In the genomic region with DNA sequence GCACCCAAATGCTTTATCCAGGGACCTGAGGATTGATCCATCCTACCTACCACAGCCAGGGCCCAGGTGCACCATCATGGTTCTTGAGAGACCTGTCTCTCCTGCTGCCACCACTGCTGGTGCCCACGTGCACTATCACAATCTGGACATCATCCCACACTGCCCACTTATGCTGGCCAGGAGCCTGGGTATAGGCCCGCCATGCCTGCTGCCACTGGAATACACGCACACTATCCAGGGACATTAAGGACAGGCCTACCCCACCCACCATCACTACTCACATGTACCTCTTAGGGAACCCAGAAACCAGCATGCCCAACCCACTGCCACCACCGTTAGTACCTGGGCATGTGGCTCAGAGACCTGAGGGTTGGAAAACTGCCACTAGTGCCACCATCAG, we compare ENCODE assay signal across 19 cellular contexts.
DNase-seq lines count a peak whose midpoint lies in the region; ATAC-seq and TF ChIP-seq lines count a peak whose summit lies in the region.
"Had no signal": no experiment of that assay in that cellular context is flagged by ENCODE, and none has a peak within 500 bp of the region (broad histone marks: within the 10 kb centered on the region; RNA-seq: fewer than 3 reads in every experiment).

No MANE protein-coding gene starts in this region.

- H3K27ac ChIP-seq in spleen, result no peak overlapping the region
- H3K27ac ChIP-seq: 22Rv1; BLaER1 treated with 17β-estradiol and CSF1 and Interleukin-3, amounts not matched to agents 10 nM and 100 nM had no signal

- no peaks in the 10 kb centered on the region for H3K27me3 Mint-ChIP-seq in activated CD8-positive, alpha-beta T cell treated with anti-CD3 and anti-CD28 coated beads for 36 hours
- H3K27me3 Mint-ChIP-seq in activated CD8-positive, alpha-beta T cell treated with anti-CD3 and anti-CD28 coated beads, Interleukin-2, amount 10 ng/mL, durations not matched to agents 7 days and 5 days (ENCODE audit: low read depth), result no peaks in the 10 kb centered on the region
- no peaks in the 10 kb centered on the region for H3K27me3 Mint-ChIP-seq in naive thymus-derived CD8-positive, alpha-beta T cell
- H3K27me3 Mint-ChIP-seq: CD4-positive, alpha-beta T cell had no signal

- POLR2A ChIA-PET in activated CD8-positive, alpha-beta T cell treated with anti-CD3 and anti-CD28 coated beads for 36 hours (lab: Charles Lee), result no interaction called here
- POLR2A ChIA-PET in activated CD8-positive, alpha-beta T cell treated with anti-CD3 and anti-CD28 coated beads, Interleukin-2, amount 10 ng/mL, durations not matched to agents 7 days and 5 days (lab: Charles Lee), result no interaction called here
- POLR2A ChIA-PET in naive thymus-derived CD8-positive, alpha-beta T cell (lab: Charles Lee), result no interaction called here

- no peak for DNase-seq in activated CD8-positive, alpha-beta T cell treated with anti-CD3 and anti-CD28 coated beads for 36 hours
- no peak for DNase-seq in activated CD8-positive, alpha-beta T cell treated with anti-CD3 and anti-CD28 coated beads, Interleukin-2, amount 10 ng/mL, durations not matched to agents 7 days and 5 days
- no peak for DNase-seq in naive thymus-derived CD8-positive, alpha-beta T cell
- DNase-seq in spleen, result peak; percentile 48
- DNase-seq in Ammon's horn (ENCODE audit: low spot score), result no peak
- DNase-seq: BE2C; Calu3; CD4-positive, alpha-beta T cell; COR-L47; DMS53; DMS79 treated with DMSO at 0.1 percent for 48 hours; GF-D8; H9 had no signal

- peak overlapping the region; percentile 42 for H3K27ac Mint-ChIP-seq in activated CD8-positive, alpha-beta T cell treated with anti-CD3 and anti-CD28 coated beads for 36 hours
- H3K27ac Mint-ChIP-seq in activated CD8-positive, alpha-beta T cell treated with anti-CD3 and anti-CD28 coated beads, Interleukin-2, amount 10 ng/mL, durations not matched to agents 7 days and 5 days, result no peak overlapping the region
- peak overlapping the region in 6 of 10 donors; percentile 19 to 73 (median 46) for H3K27ac Mint-ChIP-seq in naive thymus-derived CD8-positive, alpha-beta T cell
- H3K27ac Mint-ChIP-seq: CD14-positive monocyte; CD4-positive, alpha-beta T cell; GM23338 had no signal

- ATAC-seq in activated CD8-positive, alpha-beta T cell treated with anti-CD3 and anti-CD28 coated beads for 36 hours, result no peak
- no peak for ATAC-seq in activated CD8-positive, alpha-beta T cell treated with anti-CD3 and anti-CD28 coated beads, Interleukin-2, amount 10 ng/mL, durations not matched to agents 7 days and 5 days
- ATAC-seq in naive thymus-derived CD8-positive, alpha-beta T cell, result no peak
- no peak for ATAC-seq in HG03460 (IDR thresholded peaks at IDR 0.05; ENCODE audit: unreplicated experiment)
- ATAC-seq: GM23338, HCT116 had no signal

- WGBS in spleen, 5 donors, result 85 to 94% (median 88%) methylated on average over 4 of the region's 4 CpGs

- TF ChIP-seq CTCF in activated CD8-positive, alpha-beta T cell treated with anti-CD3 and anti-CD28 coated beads for 36 hours (IDR thresholded peaks at IDR 0.05), result no peak
- TF ChIP-seq CTCF in spleen (IDR thresholded peaks at IDR 0.05 in 8 of 11, conservative IDR thresholded peaks at IDR 0.05 in 3 of 11), result no peak

- TF ChIP-seq POLR2A in spleen (IDR thresholded peaks at IDR 0.05), result no peak

- H3K4me1 ChIP-seq in spleen, result no peaks in the 10 kb centered on the region
- H3K4me1 ChIP-seq: BE2C; BLaER1 treated with 17β-estradiol and CSF1 and Interleukin-3, amounts not matched to agents 10 nM and 100 nM had no signal

- no peak overlapping the region for H3K4me3 Mint-ChIP-seq in activated CD8-positive, alpha-beta T cell treated with anti-CD3 and anti-CD28 coated beads for 36 hours
- no peak overlapping the region for H3K4me3 Mint-ChIP-seq in activated CD8-positive, alpha-beta T cell treated with anti-CD3 and anti-CD28 coated beads, Interleukin-2, amount 10 ng/mL, durations not matched to agents 7 days and 5 days
- peak overlapping the region in 1 of 10 donors; percentile 41 for H3K4me3 Mint-ChIP-seq in naive thymus-derived CD8-positive, alpha-beta T cell
- H3K4me3 Mint-ChIP-seq: CD14-positive monocyte; CD4-positive, alpha-beta T cell; GM23338; H9 had no signal

- H3K36me3 ChIP-seq in spleen, result no peaks in the 10 kb centered on the region
- H3K36me3 ChIP-seq: BE2C; BLaER1 treated with 17β-estradiol and CSF1 and Interleukin-3, amounts not matched to agents 10 nM and 100 nM had no signal

- H3K9me3 ChIP-seq in spleen, result peaks cover 0 to 29% (median 20%) of the 10 kb centered on the region in 8 donors
- H3K9me3 ChIP-seq: BE2C had no signal

- CTCF ChIA-PET in activated CD8-positive, alpha-beta T cell treated with anti-CD3 and anti-CD28 coated beads for 36 hours (lab: Charles Lee), result no interaction called here
- CTCF ChIA-PET in activated CD8-positive, alpha-beta T cell treated with anti-CD3 and anti-CD28 coated beads, Interleukin-2, amount 10 ng/mL, durations not matched to agents 7 days and 5 days (lab: Charles Lee), result no interaction called here

- peaks cover 64% of the 10 kb centered on the region for H3K36me3 Mint-ChIP-seq in activated CD8-positive, alpha-beta T cell treated with anti-CD3 and anti-CD28 coated beads for 36 hours (ENCODE audit: low read depth)
- H3K36me3 Mint-ChIP-seq in activated CD8-positive, alpha-beta T cell treated with anti-CD3 and anti-CD28 coated beads, Interleukin-2, amount 10 ng/mL, durations not matched to agents 7 days and 5 days (ENCODE audit: low read depth), result peaks cover 32% of the 10 kb centered on the region
- H3K36me3 Mint-ChIP-seq in naive thymus-derived CD8-positive, alpha-beta T cell, result peaks cover 43 to 82% (median 65%) of the 10 kb centered on the region in 3 donors
- H3K36me3 Mint-ChIP-seq: CD14-positive monocyte had no signal

- no peaks in the 10 kb centered on the region for H3K27me3 ChIP-seq in spleen (replicated peaks in 1 of 7)
- H3K27me3 ChIP-seq: BE2C; BLaER1 treated with 17β-estradiol and CSF1 and Interleukin-3, amounts not matched to agents 10 nM and 100 nM had no signal

- H3K4me3 ChIP-seq in spleen, result no peak overlapping the region
- H3K4me3 ChIP-seq: BLaER1 treated with 17β-estradiol and CSF1 and Interleukin-3, amounts not matched to agents 10 nM and 100 nM; GM23338 had no signal

- intact Hi-C loops in activated CD8-positive, alpha-beta T cell treated with anti-CD3 and anti-CD28 coated beads for 36 hours (cut with micrococcal nuclease), result no loop called here
- intact Hi-C loops in spleen (cut with DNase I; ENCODE audit: low total_unique reads), result no loop called here

- H3K9me3 Mint-ChIP-seq in activated CD8-positive, alpha-beta T cell treated with anti-CD3 and anti-CD28 coated beads for 36 hours, result peaks cover 32% of the 10 kb centered on the region
- peaks cover 19% of the 10 kb centered on the region for H3K9me3 Mint-ChIP-seq in activated CD8-positive, alpha-beta T cell treated with anti-CD3 and anti-CD28 coated beads, Interleukin-2, amount 10 ng/mL, durations not matched to agents 7 days and 5 days (ENCODE audit: insufficient read depth)
- H3K9me3 Mint-ChIP-seq in naive thymus-derived CD8-positive, alpha-beta T cell, result peaks cover 19 to 41% (median 34%) of the 10 kb centered on the region in 9 donors

- H3K4me1 Mint-ChIP-seq in activated CD8-positive, alpha-beta T cell treated with anti-CD3 and anti-CD28 coated beads for 36 hours (ENCODE audit: low read depth), result peaks cover 13% of the 10 kb centered on the region
- no peaks in the 10 kb centered on the region for H3K4me1 Mint-ChIP-seq in activated CD8-positive, alpha-beta T cell treated with anti-CD3 and anti-CD28 coated beads, Interleukin-2, amount 10 ng/mL, durations not matched to agents 7 days and 5 days (ENCODE audit: low read depth)
- H3K4me1 Mint-ChIP-seq in naive thymus-derived CD8-positive, alpha-beta T cell, result peaks cover 13 to 36% (median 28%) of the 10 kb centered on the region in 4 donors
- H3K4me1 Mint-ChIP-seq: CD14-positive monocyte, GM23338, H9 had no signal
